ENCODE assay signal across 9 cellular contexts in genomic region chr7:42856605-42856987, GRCh38. TPM values are rescaled to one million over a fixed set of nuclear protein-coding genes. Genes with fewer than 3 reads are reported as not detected.
DNase-seq lines count a peak whose midpoint lies in the region; ATAC-seq and TF ChIP-seq lines count a peak whose summit lies in the region.
"Had no signal": no experiment of that assay in that cellular context is flagged by ENCODE, and none has a peak within 500 bp of the region (broad histone marks: within the 10 kb centered on the region; RNA-seq: fewer than 3 reads in every experiment).

No MANE protein-coding gene starts in this region.

- H3K9me3 ChIP-seq in aorta (ENCODE audit: control insufficient read depth, low read length): no peaks in the 10 kb centered on the region

- no peaks in the 10 kb centered on the region for H3K27me3 ChIP-seq in aorta (ENCODE audit: control insufficient read depth in 1 of 2, insufficient read depth in 2 of 2, low read length in 1 of 2)

- peak overlapping the region; percentile 56 for H3K4me3 ChIP-seq in AG10803 (ENCODE audit: low read length)
- H3K4me3 ChIP-seq in HFF-Myc (replicated peaks; ENCODE audit: low read depth, low read length): peak overlapping the region; percentile 39
- peak overlapping the region; percentile 51 to 54 for H3K4me3 ChIP-seq in cardiac fibroblast (replicated peaks in 1 of 2; ENCODE audit: low read depth in 2 of 2, low read length in 2 of 2)
- H3K4me3 ChIP-seq in aorta (ENCODE audit: low read length in 2 of 2): peak overlapping the region in 1 of 2 donors; percentile 45

- peaks cover 8% of the 10 kb centered on the region for H3K27me3 Mint-ChIP-seq in nephron (ENCODE audit: low read depth)

- H3K27ac ChIP-seq in aorta (ENCODE audit: low read depth in 1 of 2, low read length in 2 of 2): no peak overlapping the region

- intact Hi-C loops in aorta (cut with DNase I): no loop called here

- peaks cover 13% of the 10 kb centered on the region for H3K4me1 Mint-ChIP-seq in nephron

- peak overlapping the region in 1 of 3 experiments; percentile 2 for H3K4me3 Mint-ChIP-seq in nephron

- peaks cover 15% of the 10 kb centered on the region for H3K9me3 Mint-ChIP-seq in nephron

- WGBS in aorta, 2 donors: 16 to 26% methylated on average over 19 of the region's 19 CpGs

- H3K36me3 Mint-ChIP-seq in nephron (ENCODE audit: low read depth): no peaks in the 10 kb centered on the region

- H3K36me3 ChIP-seq in aorta (ENCODE audit: control insufficient read depth in 1 of 2, insufficient read depth in 2 of 2, low read length in 1 of 2): no peaks in the 10 kb centered on the region

- DNase-seq in AG10803 (ENCODE audit: low read depth) (no peak), HFF-Myc (ENCODE audit: extremely low read depth, low read depth) (no peak), cardiac fibroblast (ENCODE audit: low read depth in 2 of 2) (no peak), cortex of kidney (lab: John Stamatoyannopoulos, UW) (no peak), SKM-1 (lab: John Stamatoyannopoulos, UW; ENCODE audit: unreplicated experiment) (no peak), aorta (no peak)
- no peak for DNase-seq in stimulated activated CD4-positive, alpha-beta T cell treated with anti-CD3 and anti-CD28 coated beads, Interleukin-4, amount 100 ng/mL, for 4 hours
- DNase-seq: NCI-H1092 treated with DMSO at 0.1 percent for 48 hours had no signal

- peak overlapping the region; percentile 24 to 90 (median 33) for H3K27ac Mint-ChIP-seq in nephron

- ATAC-seq in aorta (ENCODE audit: low FRiP score): no peak

- no peaks in the 10 kb centered on the region for H3K4me1 ChIP-seq in aorta (ENCODE audit: control insufficient read depth in 1 of 2, insufficient read depth in 2 of 2, low read length in 2 of 2)

- no peak for TF ChIP-seq CTCF in AG10803 (conservative IDR thresholded peaks at IDR 0.05; ENCODE audit: low read length)
- no peak for TF ChIP-seq CTCF in HFF-Myc (IDR thresholded peaks at IDR 0.05; ENCODE audit: low read depth, low read length, missing control alignments)
- TF ChIP-seq CTCF in cardiac fibroblast (IDR thresholded peaks at IDR 0.05; ENCODE audit: low read depth, low read length): no peak
- no peak for TF ChIP-seq CTCF in nephron (IDR thresholded peaks at IDR 0.05; ENCODE audit: unreplicated experiment in 3 of 3)

RNA-seq across cellular contexts. Expression of gene C7orf25, which starts 55.3 kb away (rescaled TPM):
- 1 to 10 TPM; 3.2 to 5.0 TPM for total RNA-seq in aorta
- polyA plus RNA-seq in aorta: 1 to 10 TPM; 3.6 to 5.0 TPM
